Comparison of ENCODE assay signal across 1 cellular context in the genomic region with DNA sequence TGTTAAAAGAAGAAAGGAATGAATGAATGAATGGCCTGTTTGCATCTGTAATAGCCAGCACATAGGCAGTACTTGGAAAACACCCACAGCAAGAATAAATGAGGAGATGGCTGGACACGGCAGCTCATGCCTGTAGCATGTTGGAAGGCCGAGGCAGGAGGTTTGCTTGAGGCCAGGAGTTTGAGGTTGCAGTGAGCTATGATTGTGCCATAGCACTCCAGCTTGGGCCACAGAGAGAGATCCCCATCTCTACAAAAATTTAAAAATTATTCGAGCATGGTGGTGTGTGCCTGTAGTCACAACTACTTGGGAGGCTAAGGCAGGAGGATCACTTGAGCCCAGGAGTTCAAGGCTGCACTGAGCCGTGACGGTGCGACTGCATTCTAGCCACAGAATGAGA.
TF ChIP-seq lines count a peak whose summit lies in the region.

No MANE protein-coding gene starts in this region.

TF ChIP-seq in GM12878, 131 proteins besides CTCF, POLR2A, EP300 and RAD21:
- TF ChIP-seq ZNF24 (IDR thresholded peaks at IDR 0.05), result peak; percentile 47; the same call in 1 of the 2 replicates
- TF ChIP-seq PAX5 (IDR thresholded peaks at IDR 0.05; ENCODE audit: borderline replicate concordance, low read depth, low read length), result no peak
- no peak for TF ChIP-seq PML (IDR thresholded peaks at IDR 0.05; ENCODE audit: low read length)
- no peak for TF ChIP-seq WRNIP1 (IDR thresholded peaks at IDR 0.05; ENCODE audit: borderline replicate concordance, low read depth, low read length)
